27 cellular contexts compared by ENCODE assay signal in the genomic region with DNA sequence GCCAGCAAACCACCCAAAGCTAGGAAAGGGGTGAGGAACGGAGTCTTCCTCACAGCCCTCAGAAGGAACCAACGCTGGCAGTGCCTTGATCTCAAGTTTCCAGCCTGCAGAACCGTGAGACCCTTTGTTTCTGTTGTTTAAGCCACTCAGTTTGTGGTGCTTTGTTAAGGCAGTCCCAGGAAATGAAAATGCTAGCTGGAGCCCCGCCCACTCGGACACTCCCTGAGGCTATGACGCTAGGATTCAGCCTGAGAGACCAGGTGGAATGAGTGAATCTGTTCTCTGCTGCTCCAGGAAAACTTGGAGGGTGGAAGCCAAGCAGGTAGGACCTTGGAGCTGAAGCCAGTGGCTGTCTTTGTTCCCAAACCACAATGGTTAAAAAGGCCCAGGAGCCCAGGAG.
DNase-seq lines count a peak whose midpoint lies in the region; ATAC-seq and TF ChIP-seq lines count a peak whose summit lies in the region.
"Had no signal": no experiment of that assay in that cellular context is flagged by ENCODE, and none has a peak within 500 bp of the region (broad histone marks: within the 10 kb centered on the region; RNA-seq: fewer than 3 reads in every experiment).

No MANE protein-coding gene starts in this region.

- TF ChIP-seq CTCF in GM23338 (conservative IDR thresholded peaks at IDR 0.05; ENCODE audit: low read depth in 2 of 2) (no peak), endodermal cell (conservative IDR thresholded peaks at IDR 0.05) (no peak), mucosa of descending colon (IDR thresholded peaks at IDR 0.05) (no peak)

- H3K9ac ChIP-seq in NT2/D1 (ENCODE audit: insufficient read length, low read depth) = peak overlapping the region; percentile 37
- H3K9ac ChIP-seq in endodermal cell (ENCODE audit: extremely low read depth, low read length, poor library complexity, severe bottlenecking) = no peak overlapping the region
- H3K9ac ChIP-seq: SK-N-SH had no signal

- H3K4me1 ChIP-seq in GM23338 (ENCODE audit: insufficient read depth) (peaks cover 31% of the 10 kb centered on the region), NT2/D1 (ENCODE audit: insufficient read depth, insufficient read length) (peaks cover 34% of the 10 kb centered on the region), endodermal cell (ENCODE audit: control insufficient read depth, insufficient read depth, low read length) (no peaks in the 10 kb centered on the region), mucosa of descending colon (ENCODE audit: low read depth) (peaks cover 8% of the 10 kb centered on the region)

- H2AFZ ChIP-seq in GM23338 = peak overlapping the region; percentile 88

- H3K79me2 ChIP-seq in GM23338 (replicated peaks; ENCODE audit: insufficient read depth) = no peaks in the 10 kb centered on the region

- no peak overlapping the region for H3K4me3 Mint-ChIP-seq in GM23338
- no peak overlapping the region for H3K4me3 Mint-ChIP-seq in endodermal cell
- H3K4me3 Mint-ChIP-seq in activated T-helper 1 cell treated with anti-CD3 and anti-CD28 coated beads, Interleukin-12 subunit alpha, Interleukin-12 subunit beta, Interleukin-2, Interleukin-4 antibody, amounts not matched to agents 30 ng/mL and 10 ng/mL and 1 ng/mL, durations not matched to agents 14 hours and 24 hours and 36 hours = no peak overlapping the region
- H3K4me3 Mint-ChIP-seq: activated CD8-positive, alpha-beta T cell treated with anti-CD3 and anti-CD28 coated beads, Interleukin-2, amount 10 ng/mL, durations not matched to agents 7 days and 5 days; activated naive CD4-positive, alpha-beta T cell treated with anti-CD3 and anti-CD28 coated beads, Interleukin-2, amount 10 ng/mL, durations not matched to agents 7 days and 5 days; activated T-cell treated with anti-CD3 and anti-CD28 coated beads, Interleukin-2, amount 50 U/mL, for 4 hours; CD4-positive, alpha-beta T cell; central memory CD8-positive, alpha-beta T cell; stimulated activated naive CD8-positive, alpha-beta T cell treated with anti-CD3 and anti-CD28 coated beads, Interleukin-15, Interleukin-2, amounts not matched to agents 100 ng/mL and 50 ng/mL, for 24 hours had no signal

- H3K36me3 ChIP-seq in GM23338 (ENCODE audit: insufficient read depth) = no peaks in the 10 kb centered on the region
- H3K36me3 ChIP-seq in NT2/D1 (ENCODE audit: insufficient read depth, insufficient read length, low read length) = no peaks in the 10 kb centered on the region
- H3K36me3 ChIP-seq in endodermal cell (ENCODE audit: control insufficient read depth, insufficient read depth, low read length) = no peaks in the 10 kb centered on the region
- H3K36me3 ChIP-seq in mucosa of descending colon (ENCODE audit: low read depth) = no peaks in the 10 kb centered on the region
- H3K36me3 ChIP-seq: esophagus squamous epithelium, MG63, spleen, upper lobe of left lung had no signal

- H3K4me3 ChIP-seq in GM23338 (no peak overlapping the region), NT2/D1 (ENCODE audit: insufficient read length, low read depth) (no peak overlapping the region), endodermal cell (ENCODE audit: low read length) (no peak overlapping the region), mucosa of descending colon (no peak overlapping the region)
- H3K4me3 ChIP-seq: esophagus squamous epithelium, MG63, spleen, upper lobe of left lung had no signal

- H3K36me3 Mint-ChIP-seq in GM23338 (ENCODE audit: low read depth) = no peaks in the 10 kb centered on the region
- H3K36me3 Mint-ChIP-seq in endodermal cell (ENCODE audit: low read depth) = no peaks in the 10 kb centered on the region
- no peaks in the 10 kb centered on the region for H3K36me3 Mint-ChIP-seq in activated T-helper 1 cell treated with anti-CD3 and anti-CD28 coated beads, Interleukin-12 subunit alpha, Interleukin-12 subunit beta, Interleukin-2, Interleukin-4 antibody, amounts not matched to agents 30 ng/mL and 10 ng/mL and 1 ng/mL, durations not matched to agents 14 hours and 24 hours and 36 hours (ENCODE audit: low read depth)
- H3K36me3 Mint-ChIP-seq: activated naive CD4-positive, alpha-beta T cell treated with anti-CD3 and anti-CD28 coated beads, Interleukin-2, amount 10 ng/mL, durations not matched to agents 7 days and 5 days had no signal

- H3K9me3 ChIP-seq in NT2/D1 (ENCODE audit: insufficient read depth, low read length) (no peaks in the 10 kb centered on the region), endodermal cell (ENCODE audit: control insufficient read depth, low read length) (no peaks in the 10 kb centered on the region), mucosa of descending colon (no peaks in the 10 kb centered on the region)
- H3K9me3 ChIP-seq: esophagus squamous epithelium, MG63, SK-N-SH, spleen, upper lobe of left lung had no signal

- H3K9me3 Mint-ChIP-seq in GM23338 = no peaks in the 10 kb centered on the region
- no peaks in the 10 kb centered on the region for H3K9me3 Mint-ChIP-seq in endodermal cell
- H3K9me3 Mint-ChIP-seq in activated T-helper 1 cell treated with anti-CD3 and anti-CD28 coated beads, Interleukin-12 subunit alpha, Interleukin-12 subunit beta, Interleukin-2, Interleukin-4 antibody, amounts not matched to agents 30 ng/mL and 10 ng/mL and 1 ng/mL, durations not matched to agents 14 hours and 24 hours and 36 hours = no peaks in the 10 kb centered on the region
- H3K9me3 Mint-ChIP-seq: activated naive CD4-positive, alpha-beta T cell treated with anti-CD3 and anti-CD28 coated beads, Interleukin-2, amount 10 ng/mL, durations not matched to agents 7 days and 5 days; activated T-cell treated with anti-CD3 and anti-CD28 coated beads, Interleukin-2, amount 50 U/mL, for 4 hours; CD4-positive, alpha-beta T cell; central memory CD8-positive, alpha-beta T cell; stimulated activated naive CD8-positive, alpha-beta T cell treated with anti-CD3 and anti-CD28 coated beads, Interleukin-15, Interleukin-2, amounts not matched to agents 100 ng/mL and 50 ng/mL, for 24 hours had no signal

- peak; percentile 51 for DNase-seq in GM23338 (ENCODE audit: low spot score)
- DNase-seq in NT2/D1 (ENCODE audit: low read depth, low spot score) = peak; percentile 27
- peak; percentile 57 for DNase-seq in endodermal cell
- DNase-seq in mucosa of descending colon = peak; percentile 61 to 83 (median 80)
- no peak for DNase-seq in left ventricle myocardium superior
- no peak for DNase-seq in SHP77 (lab: John Stamatoyannopoulos, UW)
- DNase-seq in activated T-helper 1 cell treated with anti-CD3 and anti-CD28 coated beads, Interleukin-12 subunit alpha, Interleukin-12 subunit beta, Interleukin-2, Interleukin-4 antibody, amounts not matched to agents 30 ng/mL and 10 ng/mL and 1 ng/mL, durations not matched to agents 14 hours and 24 hours and 36 hours (ENCODE audit: low spot score) = no peak
- DNase-seq: activated CD8-positive, alpha-beta T cell treated with anti-CD3 and anti-CD28 coated beads, Interleukin-2, amount 10 ng/mL, durations not matched to agents 7 days and 5 days; activated naive CD4-positive, alpha-beta T cell treated with anti-CD3 and anti-CD28 coated beads, Interleukin-2, amount 10 ng/mL, durations not matched to agents 7 days and 5 days; activated T-cell treated with anti-CD3 and anti-CD28 coated beads, Interleukin-2, amount 50 U/mL, for 4 hours; aorta; CD4-positive, alpha-beta T cell; DMS79 treated with DMSO at 0.1 percent for 48 hours; effector CD8-positive, alpha-beta T cell; esophagus squamous epithelium; MG63; NCI-H1436 treated with DMSO at 0.1 percent for 48 hours; retina; SK-N-SH; spleen; stimulated activated CD4-positive, alpha-beta T cell treated with anti-CD3 and anti-CD28 coated beads, Interleukin-4, amount 100 ng/mL, for 24 hours; T-helper 9 cell; upper lobe of left lung had no signal

- no peak overlapping the region for H3K27ac ChIP-seq in GM23338 (ENCODE audit: low read depth)
- H3K27ac ChIP-seq in endodermal cell (ENCODE audit: low read depth, low read length) = peak overlapping the region; percentile 44
- H3K27ac ChIP-seq: esophagus squamous epithelium, spleen, upper lobe of left lung had no signal

- H3K27me3 Mint-ChIP-seq in GM23338 (ENCODE audit: insufficient read depth, low read depth, poor library complexity) (peaks cover 17% of the 10 kb centered on the region), endodermal cell (ENCODE audit: insufficient read depth) (peaks cover 4% of the 10 kb centered on the region)
- H3K27me3 Mint-ChIP-seq in activated T-helper 1 cell treated with anti-CD3 and anti-CD28 coated beads, Interleukin-12 subunit alpha, Interleukin-12 subunit beta, Interleukin-2, Interleukin-4 antibody, amounts not matched to agents 30 ng/mL and 10 ng/mL and 1 ng/mL, durations not matched to agents 14 hours and 24 hours and 36 hours (ENCODE audit: insufficient read depth) = peaks cover 6% of the 10 kb centered on the region

- H3K27ac Mint-ChIP-seq in GM23338 (no peak overlapping the region), endodermal cell (no peak overlapping the region)
- H3K27ac Mint-ChIP-seq in activated T-helper 1 cell treated with anti-CD3 and anti-CD28 coated beads, Interleukin-12 subunit alpha, Interleukin-12 subunit beta, Interleukin-2, Interleukin-4 antibody, amounts not matched to agents 30 ng/mL and 10 ng/mL and 1 ng/mL, durations not matched to agents 14 hours and 24 hours and 36 hours = no peak overlapping the region
- H3K27ac Mint-ChIP-seq: activated CD8-positive, alpha-beta T cell treated with anti-CD3 and anti-CD28 coated beads, Interleukin-2, amount 10 ng/mL, durations not matched to agents 7 days and 5 days; activated naive CD4-positive, alpha-beta T cell treated with anti-CD3 and anti-CD28 coated beads, Interleukin-2, amount 10 ng/mL, durations not matched to agents 7 days and 5 days; CD4-positive, alpha-beta T cell; stimulated activated naive CD8-positive, alpha-beta T cell treated with anti-CD3 and anti-CD28 coated beads, Interleukin-15, Interleukin-2, amounts not matched to agents 100 ng/mL and 50 ng/mL, for 24 hours had no signal

- H3F3A ChIP-seq in GM23338 (replicated peaks; ENCODE audit: low read depth) = no peaks in the 10 kb centered on the region

- intact Hi-C loops in mucosa of descending colon (cut with DNase I, micrococcal nuclease) = no loop called here
- intact Hi-C loops in left ventricle myocardium superior (cut with micrococcal nuclease) = no loop called here
- intact Hi-C loops in activated T-helper 1 cell treated with anti-CD3 and anti-CD28 coated beads, Interleukin-12 subunit alpha, Interleukin-12 subunit beta, Interleukin-2, Interleukin-4 antibody, amounts not matched to agents 30 ng/mL and 10 ng/mL and 1 ng/mL, durations not matched to agents 14 hours and 24 hours and 36 hours (cut with micrococcal nuclease) = no loop called here

- H3K27me3 ChIP-seq in GM23338 (ENCODE audit: insufficient read depth) = no peaks in the 10 kb centered on the region
- no peaks in the 10 kb centered on the region for H3K27me3 ChIP-seq in NT2/D1 (ENCODE audit: insufficient read depth, insufficient read length)
- no peaks in the 10 kb centered on the region for H3K27me3 ChIP-seq in endodermal cell (ENCODE audit: control insufficient read depth, insufficient read depth, low read length, poor library complexity, severe bottlenecking)
- H3K27me3 ChIP-seq: MG63, upper lobe of left lung had no signal

- H3K4me2 ChIP-seq in GM23338 = peak overlapping the region; percentile 73; the same call in 1 of the 2 replicates
- H3K4me2 ChIP-seq: SK-N-SH had no signal

- H4K20me1 ChIP-seq in GM23338 (replicated peaks; ENCODE audit: insufficient read depth) = no peaks in the 10 kb centered on the region

- H3K4me1 Mint-ChIP-seq in GM23338 (peaks cover 33% of the 10 kb centered on the region), endodermal cell (peaks cover 39% of the 10 kb centered on the region)
- no peaks in the 10 kb centered on the region for H3K4me1 Mint-ChIP-seq in activated T-helper 1 cell treated with anti-CD3 and anti-CD28 coated beads, Interleukin-12 subunit alpha, Interleukin-12 subunit beta, Interleukin-2, Interleukin-4 antibody, amounts not matched to agents 30 ng/mL and 10 ng/mL and 1 ng/mL, durations not matched to agents 14 hours and 24 hours and 36 hours (ENCODE audit: low read depth)
- H3K4me1 Mint-ChIP-seq: activated naive CD4-positive, alpha-beta T cell treated with anti-CD3 and anti-CD28 coated beads, Interleukin-2, amount 10 ng/mL, durations not matched to agents 7 days and 5 days; central memory CD8-positive, alpha-beta T cell had no signal

- WGBS in endodermal cell (ENCODE audit: insufficient coverage in 1 of 2, insufficient read length in 1 of 2), 2 experiments = 69 to 74% methylated on average over 6 of the region's 6 CpGs

- 0 out of 2 replicates have a peak, but pooled peaks cover 3% of the 10 kb centered on the region for H3K9me2 ChIP-seq in GM23338 (ENCODE audit: insufficient read depth)
- H3K9me2 ChIP-seq: SK-N-SH had no signal

- ATAC-seq in GM23338 (peak; percentile 27; the same call in 2 of the 3 replicates), mucosa of descending colon (peak; percentile 90), left ventricle myocardium superior (no peak), HG02840 (IDR thresholded peaks at IDR 0.05; ENCODE audit: low FRiP score, unreplicated experiment) (no peak)
- ATAC-seq: activated CD8-positive, alpha-beta T cell treated with anti-CD3 and anti-CD28 coated beads, Interleukin-2, amount 10 ng/mL, durations not matched to agents 7 days and 5 days; activated T-cell treated with anti-CD3 and anti-CD28 coated beads, Interleukin-2, amount 50 U/mL, for 4 hours; HepG2 had no signal

Comparison
In these comparisons a context has a peak if more than half of its experiments do, and no peak if none do; other contexts are left out.
1. ATAC-seq: peak in GM23338 (single experiment) and mucosa of descending colon (single experiment); none in left ventricle myocardium superior (single experiment) and HG02840 (single experiment).
2. DNase-seq: peak in GM23338 (single experiment), NT2/D1 (single experiment), endodermal cell (single experiment) and mucosa of descending colon (3 of 3); none in left ventricle myocardium superior (single experiment), SHP77 (0 of 2) and activated T-helper 1 cell treated with anti-CD3 and anti-CD28 coated beads, Interleukin-12 subunit alpha, Interleukin-12 subunit beta, Interleukin-2, Interleukin-4 antibody, amounts not matched to agents 30 ng/mL and 10 ng/mL and 1 ng/mL, durations not matched to agents 14 hours and 24 hours and 36 hours (single experiment).